ENCODE assay signal across 34 cellular contexts in genomic region chr15:76386178-76386577, GRCh38. TPM values are rescaled to one million over a fixed set of nuclear protein-coding genes. Genes with fewer than 3 reads are reported as not detected.
"Had no signal": no experiment of that assay in that cellular context is flagged by ENCODE, and none has a peak within 500 bp of the region (broad histone marks: within the 10 kb centered on the region; RNA-seq: fewer than 3 reads in every experiment).

No MANE protein-coding gene starts in this region.

- H3K27ac ChIP-seq: ascending aorta, breast epithelium, coronary artery, dorsolateral prefrontal cortex, esophagus muscularis mucosa, foreskin keratinocyte, gastrocnemius medialis, heart left ventricle had no signal

- H3K27me3 ChIP-seq: ascending aorta, breast epithelium, dorsolateral prefrontal cortex, esophagus muscularis mucosa, foreskin keratinocyte, gastrocnemius medialis, heart left ventricle had no signal

- H3K27ac Mint-ChIP-seq: activated CD4-positive, alpha-beta memory T cell treated with anti-CD3 and anti-CD28 coated beads for 36 hours; activated CD4-positive, alpha-beta T cell treated with anti-CD3 and anti-CD28 coated beads for 36 hours; activated CD4-positive, alpha-beta T cell treated with anti-CD3 and anti-CD28 coated beads, Interleukin-2, amount 10 ng/mL, durations not matched to agents 24 days and 14 days; activated CD8-positive, alpha-beta memory T cell treated with anti-CD3 and anti-CD28 coated beads, Interleukin-2, amount 10 ng/mL, durations not matched to agents 7 days and 5 days; activated CD8-positive, alpha-beta T cell treated with anti-CD3 and anti-CD28 coated beads, Interleukin-2, amount 10 ng/mL, durations not matched to agents 7 days and 5 days; activated naive CD4-positive, alpha-beta T cell treated with anti-CD3 and anti-CD28 coated beads, Interleukin-2, amount 10 ng/mL, durations not matched to agents 7 days and 5 days; activated naive CD4-positive, alpha-beta T cell treated with anti-CD3 and anti-CD28 coated beads, Interleukin-2, amount 50 U/mL, for 72 hours; activated naive CD8-positive, alpha-beta T cell treated with anti-CD3 and anti-CD28 coated beads, Interleukin-2, amount 10 ng/mL, durations not matched to agents 7 days and 5 days; activated T-helper 1 cell treated with anti-CD3 and anti-CD28 coated beads, Interleukin-12 subunit alpha, Interleukin-12 subunit beta, Interleukin-2, Interleukin-4 antibody, amounts not matched to agents 30 ng/mL and 10 ng/mL and 1 ng/mL, durations not matched to agents 14 hours and 24 hours and 36 hours; brain; dendritic cell treated with granulocyte-macrophage colony-stimulating factor and Interleukin-4, amounts not matched to agents 40 ng/mL and 50 ng/mL, for 4 days; endodermal cell had no signal

- H3K4me3 Mint-ChIP-seq: activated CD4-positive, alpha-beta memory T cell treated with anti-CD3 and anti-CD28 coated beads for 36 hours; activated CD4-positive, alpha-beta T cell treated with anti-CD3 and anti-CD28 coated beads for 36 hours; activated CD4-positive, alpha-beta T cell treated with anti-CD3 and anti-CD28 coated beads, Interleukin-2, amount 10 ng/mL, durations not matched to agents 24 days and 14 days; activated CD8-positive, alpha-beta memory T cell treated with anti-CD3 and anti-CD28 coated beads, Interleukin-2, amount 10 ng/mL, durations not matched to agents 7 days and 5 days; activated CD8-positive, alpha-beta T cell treated with anti-CD3 and anti-CD28 coated beads, Interleukin-2, amount 10 ng/mL, durations not matched to agents 7 days and 5 days; activated naive CD4-positive, alpha-beta T cell treated with anti-CD3 and anti-CD28 coated beads, Interleukin-2, amount 10 ng/mL, durations not matched to agents 7 days and 5 days; activated naive CD8-positive, alpha-beta T cell treated with anti-CD3 and anti-CD28 coated beads, Interleukin-2, amount 10 ng/mL, durations not matched to agents 7 days and 5 days; activated T-helper 1 cell treated with anti-CD3 and anti-CD28 coated beads, Interleukin-12 subunit alpha, Interleukin-12 subunit beta, Interleukin-2, Interleukin-4 antibody, amounts not matched to agents 30 ng/mL and 10 ng/mL and 1 ng/mL, durations not matched to agents 14 hours and 24 hours and 36 hours; brain; central memory CD8-positive, alpha-beta T cell; dendritic cell treated with granulocyte-macrophage colony-stimulating factor and Interleukin-4, amounts not matched to agents 40 ng/mL and 50 ng/mL, for 4 days; endodermal cell had no signal

- H3K9me3 Mint-ChIP-seq: activated CD4-positive, alpha-beta memory T cell treated with anti-CD3 and anti-CD28 coated beads for 36 hours; activated CD4-positive, alpha-beta T cell treated with anti-CD3 and anti-CD28 coated beads, Interleukin-2, amount 10 ng/mL, durations not matched to agents 24 days and 14 days; activated naive CD4-positive, alpha-beta T cell treated with anti-CD3 and anti-CD28 coated beads, Interleukin-2, amount 10 ng/mL, durations not matched to agents 7 days and 5 days; activated naive CD4-positive, alpha-beta T cell treated with anti-CD3 and anti-CD28 coated beads, Interleukin-2, amount 50 U/mL, for 72 hours; activated naive CD8-positive, alpha-beta T cell treated with anti-CD3 and anti-CD28 coated beads, Interleukin-2, amount 10 ng/mL, durations not matched to agents 7 days and 5 days; activated T-helper 1 cell treated with anti-CD3 and anti-CD28 coated beads, Interleukin-12 subunit alpha, Interleukin-12 subunit beta, Interleukin-2, Interleukin-4 antibody, amounts not matched to agents 30 ng/mL and 10 ng/mL and 1 ng/mL, durations not matched to agents 14 hours and 24 hours and 36 hours; brain; dendritic cell treated with granulocyte-macrophage colony-stimulating factor and Interleukin-4, amounts not matched to agents 40 ng/mL and 50 ng/mL, for 4 days; endodermal cell had no signal

- H3K9me3 ChIP-seq: ascending aorta, breast epithelium, esophagus muscularis mucosa, gastrocnemius medialis, heart left ventricle had no signal

- H3K27me3 Mint-ChIP-seq: activated CD4-positive, alpha-beta memory T cell treated with anti-CD3 and anti-CD28 coated beads for 36 hours; activated CD4-positive, alpha-beta T cell treated with anti-CD3 and anti-CD28 coated beads for 36 hours; activated CD4-positive, alpha-beta T cell treated with anti-CD3 and anti-CD28 coated beads, Interleukin-2, amount 10 ng/mL, durations not matched to agents 24 days and 14 days; activated CD8-positive, alpha-beta memory T cell treated with anti-CD3 and anti-CD28 coated beads, Interleukin-2, amount 10 ng/mL, durations not matched to agents 7 days and 5 days; activated naive CD4-positive, alpha-beta T cell treated with anti-CD3 and anti-CD28 coated beads, Interleukin-2, amount 10 ng/mL, durations not matched to agents 7 days and 5 days; activated naive CD8-positive, alpha-beta T cell treated with anti-CD3 and anti-CD28 coated beads, Interleukin-2, amount 10 ng/mL, durations not matched to agents 7 days and 5 days; brain; central memory CD8-positive, alpha-beta T cell; dendritic cell treated with granulocyte-macrophage colony-stimulating factor and Interleukin-4, amounts not matched to agents 40 ng/mL and 50 ng/mL, for 4 days had no signal

- H3K4me1 Mint-ChIP-seq: activated CD4-positive, alpha-beta T cell treated with anti-CD3 and anti-CD28 coated beads, Interleukin-2, amount 10 ng/mL, durations not matched to agents 24 days and 14 days; activated CD8-positive, alpha-beta memory T cell treated with anti-CD3 and anti-CD28 coated beads, Interleukin-2, amount 10 ng/mL, durations not matched to agents 7 days and 5 days; activated naive CD4-positive, alpha-beta T cell treated with anti-CD3 and anti-CD28 coated beads, Interleukin-2, amount 10 ng/mL, durations not matched to agents 7 days and 5 days; activated naive CD8-positive, alpha-beta T cell treated with anti-CD3 and anti-CD28 coated beads, Interleukin-2, amount 10 ng/mL, durations not matched to agents 7 days and 5 days; brain; central memory CD8-positive, alpha-beta T cell had no signal

- H3K36me3 ChIP-seq: ascending aorta, breast epithelium had no signal

- H3K4me3 ChIP-seq: ascending aorta, breast epithelium, coronary artery, dorsolateral prefrontal cortex, esophagus muscularis mucosa, gastrocnemius medialis, heart left ventricle had no signal

- H3K4me1 ChIP-seq: ascending aorta, breast epithelium, esophagus muscularis mucosa, foreskin keratinocyte, gastrocnemius medialis, heart left ventricle had no signal

- DNase-seq: activated CD4-positive, alpha-beta memory T cell treated with anti-CD3 and anti-CD28 coated beads for 36 hours; activated CD4-positive, alpha-beta T cell treated with anti-CD3 and anti-CD28 coated beads for 36 hours; activated CD4-positive, alpha-beta T cell treated with anti-CD3 and anti-CD28 coated beads, Interleukin-2, amount 10 ng/mL, durations not matched to agents 24 days and 14 days; activated CD4-positive, CD25-positive, alpha-beta regulatory T cell; activated CD4-positive, CD25-positive, alpha-beta regulatory T cell treated with anti-CD3 and anti-CD28 coated beads, Interleukin-2, amount 50 U/mL, for 72 hours; activated CD8-positive, alpha-beta memory T cell treated with anti-CD3 and anti-CD28 coated beads, Interleukin-2, amount 10 ng/mL, durations not matched to agents 7 days and 5 days; activated CD8-positive, alpha-beta memory T cell treated with anti-CD3 and anti-CD28 coated beads, Interleukin-2, amount 50 U/mL, for 4 hours; activated CD8-positive, alpha-beta T cell treated with anti-CD3 and anti-CD28 coated beads, Interleukin-2, amount 10 ng/mL, durations not matched to agents 7 days and 5 days; activated gamma-delta T cell; activated naive CD4-positive, alpha-beta T cell; activated naive CD4-positive, alpha-beta T cell treated with anti-CD3 and anti-CD28 coated beads, Interleukin-2, amount 10 ng/mL, durations not matched to agents 7 days and 5 days; activated naive CD8-positive, alpha-beta T cell treated with anti-CD3 and anti-CD28 coated beads, Interleukin-2, amount 10 ng/mL, durations not matched to agents 7 days and 5 days; activated T-cell treated with anti-CD3 and anti-CD28 coated beads, Interleukin-2, amount 50 U/mL, for 1 hour; activated T-cell treated with anti-CD3 and anti-CD28 coated beads, Interleukin-2, amount 50 U/mL, for 48 hours; dorsolateral prefrontal cortex; effector memory CD4-positive, alpha-beta T cell; endodermal cell; erythroblast; gastrocnemius medialis; glutamatergic neuron; heart left ventricle; T-helper 2 cell had no signal

- ATAC-seq: activated CD4-positive, alpha-beta T cell treated with anti-CD3 and anti-CD28 coated beads for 36 hours; activated CD8-positive, alpha-beta memory T cell treated with anti-CD3 and anti-CD28 coated beads, Interleukin-2, amount 10 ng/mL, durations not matched to agents 7 days and 5 days; activated CD8-positive, alpha-beta T cell treated with anti-CD3 and anti-CD28 coated beads, Interleukin-2, amount 10 ng/mL, durations not matched to agents 7 days and 5 days; activated naive CD4-positive, alpha-beta T cell treated with anti-CD3 and anti-CD28 coated beads, Interleukin-2, amount 50 U/mL, for 72 hours; foreskin keratinocyte; gastrocnemius medialis; heart left ventricle had no signal

- H3K36me3 Mint-ChIP-seq: activated naive CD4-positive, alpha-beta T cell treated with anti-CD3 and anti-CD28 coated beads, Interleukin-2, amount 10 ng/mL, durations not matched to agents 7 days and 5 days had no signal

RNA-seq across cellular contexts. Expression of gene ISL2, which starts 49.6 kb away (rescaled TPM):
- total RNA-seq: activated naive CD4-positive, alpha-beta T cell treated with anti-CD3 and anti-CD28 coated beads, Interleukin-2, amount 50 U/mL, for 72 hours; activated naive CD8-positive, alpha-beta T cell treated with anti-CD3 and anti-CD28 coated beads, Interleukin-2, amount 10 ng/mL, durations not matched to agents 7 days and 5 days; ascending aorta; cardiac septum; cerebellum; gastrocnemius medialis; heart left ventricle had no signal
